Comparison of ENCODE assay signal across 8 cellular contexts in the genomic region with DNA sequence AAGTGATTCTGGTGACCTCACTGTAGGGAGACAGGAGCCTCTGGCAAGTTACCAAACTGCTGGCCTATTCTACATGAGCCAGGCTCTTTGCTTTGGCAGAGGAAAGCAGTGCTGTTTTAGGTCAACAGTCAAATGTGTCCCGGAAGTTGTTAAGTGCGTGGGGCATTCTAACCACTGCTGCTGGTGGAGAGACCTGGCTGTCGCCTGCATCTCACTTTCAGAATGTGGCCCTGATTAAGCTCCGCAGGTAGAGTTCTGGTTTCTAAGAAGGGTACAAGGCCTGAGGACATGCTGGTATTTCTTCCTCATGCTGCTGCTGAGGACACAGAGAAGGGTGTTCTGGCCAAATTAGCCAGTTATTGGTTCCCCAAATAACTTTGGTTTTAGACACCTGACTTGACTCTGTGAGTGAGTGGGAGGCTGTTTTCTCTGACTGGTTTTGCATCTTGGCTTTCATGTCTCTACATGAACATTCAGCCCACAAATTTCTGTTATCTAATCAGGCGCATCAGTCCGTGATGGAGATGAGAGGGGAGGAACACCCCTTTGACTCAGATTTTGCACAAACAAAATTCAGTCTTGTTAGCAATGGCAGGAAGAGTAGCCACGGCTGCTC.
DNase-seq lines count a peak whose midpoint lies in the region; ATAC-seq and TF ChIP-seq lines count a peak whose summit lies in the region.

No MANE protein-coding gene starts in this region.

- peaks cover 2% of the 10 kb centered on the region for H3K27me3 Mint-ChIP-seq in activated CD8-positive, alpha-beta memory T cell treated with anti-CD3 and anti-CD28 coated beads, Interleukin-2, amount 10 ng/mL, durations not matched to agents 7 days and 5 days

- H3K36me3 ChIP-seq in mucosa of descending colon (ENCODE audit: low read depth) (no peaks in the 10 kb centered on the region), testis (ENCODE audit: low read depth, missing control alignments) (no peaks in the 10 kb centered on the region)

- ATAC-seq in GM21360 (IDR thresholded peaks at IDR 0.05; ENCODE audit: unreplicated experiment): peak; percentile 86
- ATAC-seq in HG03571 (IDR thresholded peaks at IDR 0.05; ENCODE audit: unreplicated experiment): peak; percentile 88
- ATAC-seq in activated CD8-positive, alpha-beta memory T cell treated with anti-CD3 and anti-CD28 coated beads, Interleukin-2, amount 10 ng/mL, durations not matched to agents 7 days and 5 days: peak; percentile 85
- ATAC-seq in mucosa of descending colon: peak; percentile 88

- peaks cover 24% of the 10 kb centered on the region for H3K4me1 Mint-ChIP-seq in activated CD8-positive, alpha-beta memory T cell treated with anti-CD3 and anti-CD28 coated beads, Interleukin-2, amount 10 ng/mL, durations not matched to agents 7 days and 5 days

- no peaks in the 10 kb centered on the region for H3K9me3 Mint-ChIP-seq in activated CD8-positive, alpha-beta memory T cell treated with anti-CD3 and anti-CD28 coated beads, Interleukin-2, amount 10 ng/mL, durations not matched to agents 7 days and 5 days (ENCODE audit: low read depth)

- H3K4me3 Mint-ChIP-seq in activated CD8-positive, alpha-beta memory T cell treated with anti-CD3 and anti-CD28 coated beads, Interleukin-2, amount 10 ng/mL, durations not matched to agents 7 days and 5 days: peak overlapping the region; percentile 57

- DNase-seq in GM12864 (ENCODE audit: low read depth): peak; percentile 97
- DNase-seq in activated CD8-positive, alpha-beta memory T cell treated with anti-CD3 and anti-CD28 coated beads, Interleukin-2, amount 10 ng/mL, durations not matched to agents 7 days and 5 days: peak; percentile 74
- DNase-seq in mucosa of descending colon: peak; percentile 35 to 74 (median 47)
- DNase-seq in testis: no peak
- no peak for DNase-seq in cortex of kidney (lab: John Stamatoyannopoulos, UW)
- no peak for DNase-seq in SKM-1 (lab: John Stamatoyannopoulos, UW; ENCODE audit: unreplicated experiment)

- no peak overlapping the region for H3K27ac ChIP-seq in testis

- peak overlapping the region; percentile 82 for H3K27ac Mint-ChIP-seq in activated CD8-positive, alpha-beta memory T cell treated with anti-CD3 and anti-CD28 coated beads, Interleukin-2, amount 10 ng/mL, durations not matched to agents 7 days and 5 days

- TF ChIP-seq CTCF in GM12864 (IDR thresholded peaks at IDR 0.05; ENCODE audit: low read depth, low read length, missing control alignments) (no peak), mucosa of descending colon (IDR thresholded peaks at IDR 0.05) (no peak), testis (IDR thresholded peaks at IDR 0.05) (no peak)

- peaks cover 7% of the 10 kb centered on the region for H3K36me3 Mint-ChIP-seq in activated CD8-positive, alpha-beta memory T cell treated with anti-CD3 and anti-CD28 coated beads, Interleukin-2, amount 10 ng/mL, durations not matched to agents 7 days and 5 days

- 64 to 70% methylated on average over 7 of the region's 7 CpGs for WGBS in testis, 2 donors

- no peak for TF ChIP-seq POLR2A in testis (IDR thresholded peaks at IDR 0.05)

- H3K9me3 ChIP-seq in mucosa of descending colon: no peaks in the 10 kb centered on the region
- H3K9me3 ChIP-seq in testis: no peaks in the 10 kb centered on the region

- CTCF ChIA-PET in activated CD8-positive, alpha-beta memory T cell treated with anti-CD3 and anti-CD28 coated beads, Interleukin-2, amount 10 ng/mL, durations not matched to agents 7 days and 5 days (lab: Charles Lee): no interaction called here

- intact Hi-C loops in mucosa of descending colon (cut with DNase I, micrococcal nuclease): no loop called here
- intact Hi-C loops in testis (cut with DNase I; ENCODE audit: low total_unique reads): no loop called here

- H3K4me3 ChIP-seq in GM12864 (ENCODE audit: low read depth, low read length) (peak overlapping the region; percentile 33; the same call in 1 of the 2 replicates), mucosa of descending colon (no peak overlapping the region), testis (no peak overlapping the region)

- no peaks in the 10 kb centered on the region for H3K27me3 ChIP-seq in testis

- H3K4me1 ChIP-seq in mucosa of descending colon (ENCODE audit: low read depth) (no peaks in the 10 kb centered on the region), testis (no peaks in the 10 kb centered on the region)

Comparison
In these comparisons a context has a peak if more than half of its experiments do, and no peak if none do; other contexts are left out.
1. DNase-seq: peak in GM12864 (single experiment), activated CD8-positive, alpha-beta memory T cell treated with anti-CD3 and anti-CD28 coated beads, Interleukin-2, amount 10 ng/mL, durations not matched to agents 7 days and 5 days (single experiment) and mucosa of descending colon (3 of 3); none in testis (single experiment), cortex of kidney (single experiment) and SKM-1 (single experiment).
2. Peak in every context shown above with its lines, with median percentiles within 50 percentile points of each other: ATAC-seq.